In the genomic region with DNA sequence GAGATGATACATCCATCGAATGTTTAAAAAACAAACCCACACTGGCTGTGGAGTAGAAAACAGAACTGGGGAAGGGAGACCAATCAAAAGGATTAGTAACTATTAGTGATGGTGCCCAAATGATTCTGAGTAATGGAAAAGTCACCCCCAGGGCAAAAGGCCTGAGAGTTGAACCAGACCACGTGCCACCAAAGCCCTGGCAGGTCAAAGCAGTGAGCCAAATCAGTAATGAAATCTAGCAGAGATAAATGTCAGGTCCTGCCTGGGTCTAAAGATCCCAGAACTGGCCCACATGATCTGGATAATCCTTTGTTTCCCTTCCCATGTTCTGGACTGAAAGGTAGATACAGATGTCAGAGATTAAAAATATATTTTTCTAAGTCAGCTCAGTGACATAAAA, we compare ENCODE assay signal across 25 cellular contexts. TPM values are rescaled to one million over a fixed set of nuclear protein-coding genes. Genes with fewer than 3 reads are reported as not detected.
DNase-seq lines count a peak whose midpoint lies in the region; ATAC-seq and TF ChIP-seq lines count a peak whose summit lies in the region.
"Had no signal": no experiment of that assay in that cellular context is flagged by ENCODE, and none has a peak within 500 bp of the region (broad histone marks: within the 10 kb centered on the region; RNA-seq: fewer than 3 reads in every experiment).

No MANE protein-coding gene starts in this region.

- no peak overlapping the region for H3K4me3 Mint-ChIP-seq in activated T-cell treated with anti-CD3 and anti-CD28 coated beads, Interleukin-2, amount 50 U/mL, for 24 hours
- peak overlapping the region in 3 of 5 donors; percentile 4 to 45 (median 14) for H3K4me3 Mint-ChIP-seq in immature natural killer cell
- H3K4me3 Mint-ChIP-seq in stimulated activated naive CD8-positive, alpha-beta T cell treated with anti-CD3 and anti-CD28 coated beads, Interleukin-15, amount 100 ng/mL, for 72 hours, result peak overlapping the region; percentile 21 to 60
- H3K4me3 Mint-ChIP-seq: activated CD4-positive, alpha-beta memory T cell treated with anti-CD3 and anti-CD28 coated beads, Interleukin-2, amount 10 ng/mL, durations not matched to agents 7 days and 5 days; activated T-cell treated with anti-CD3 and anti-CD28 coated beads, Interleukin-2, amount 50 U/mL, for 4 hours; neural crest cell had no signal

- peaks cover 6% of the 10 kb centered on the region for H3K27me3 ChIP-seq in left ventricle myocardium inferior (ENCODE audit: low read depth)
- H3K27me3 ChIP-seq: cardiac muscle cell, esophagus squamous epithelium had no signal

- H3K9me3 Mint-ChIP-seq in activated T-cell treated with anti-CD3 and anti-CD28 coated beads, Interleukin-2, amount 50 U/mL, for 24 hours, result no peaks in the 10 kb centered on the region
- H3K9me3 Mint-ChIP-seq in immature natural killer cell, result no peaks in the 10 kb centered on the region
- H3K9me3 Mint-ChIP-seq in stimulated activated naive CD8-positive, alpha-beta T cell treated with anti-CD3 and anti-CD28 coated beads, Interleukin-15, amount 100 ng/mL, for 72 hours, result no peaks in the 10 kb centered on the region
- H3K9me3 Mint-ChIP-seq: activated CD4-positive, alpha-beta memory T cell treated with anti-CD3 and anti-CD28 coated beads, Interleukin-2, amount 10 ng/mL, durations not matched to agents 7 days and 5 days; activated T-cell treated with anti-CD3 and anti-CD28 coated beads, Interleukin-2, amount 50 U/mL, for 4 hours; neural crest cell had no signal

- ATAC-seq in stimulated activated naive CD8-positive, alpha-beta T cell treated with anti-CD3 and anti-CD28 coated beads, Interleukin-15, amount 100 ng/mL, for 72 hours, result no peak
- ATAC-seq in HG03520 (IDR thresholded peaks at IDR 0.05; ENCODE audit: unreplicated experiment), result no peak
- ATAC-seq: A549; activated CD4-positive, CD25-positive, alpha-beta regulatory T cell treated with anti-CD3 and anti-CD28 coated beads, Interleukin-2, amount 50 U/mL, for 24 hours; activated T-cell treated with anti-CD3 and anti-CD28 coated beads, Interleukin-2, amount 50 U/mL, for 4 hours; left ventricle myocardium superior had no signal

- no peak for TF ChIP-seq CTCF in left ventricle myocardium inferior (IDR thresholded peaks at IDR 0.05; ENCODE audit: borderline replicate concordance)

- in situ Hi-C loops in SK-MEL-5 (cut with HindIII; ENCODE audit: low pct_unique_long_range_greater_than_20kb, low sequenced_read_pairs), result no loop called here

- peaks cover 84% of the 10 kb centered on the region for H3K4me1 Mint-ChIP-seq in activated T-cell treated with anti-CD3 and anti-CD28 coated beads, Interleukin-2, amount 50 U/mL, for 24 hours (ENCODE audit: low read depth)
- peaks cover 92 to 99% of the 10 kb centered on the region in 2 donors for H3K4me1 Mint-ChIP-seq in immature natural killer cell
- H3K4me1 Mint-ChIP-seq in stimulated activated naive CD8-positive, alpha-beta T cell treated with anti-CD3 and anti-CD28 coated beads, Interleukin-15, amount 100 ng/mL, for 72 hours, result peaks cover 100% of the 10 kb centered on the region
- H3K4me1 Mint-ChIP-seq: neural crest cell had no signal

- no peaks in the 10 kb centered on the region for H3K27me3 Mint-ChIP-seq in activated T-cell treated with anti-CD3 and anti-CD28 coated beads, Interleukin-2, amount 50 U/mL, for 24 hours
- H3K27me3 Mint-ChIP-seq in immature natural killer cell (ENCODE audit: low read depth in 3 of 3), result peaks cover 5 to 8% (median 5%) of the 10 kb centered on the region in 3 donors
- H3K27me3 Mint-ChIP-seq in stimulated activated naive CD8-positive, alpha-beta T cell treated with anti-CD3 and anti-CD28 coated beads, Interleukin-15, amount 100 ng/mL, for 72 hours, result no peaks in the 10 kb centered on the region
- H3K27me3 Mint-ChIP-seq: activated CD4-positive, alpha-beta memory T cell treated with anti-CD3 and anti-CD28 coated beads, Interleukin-2, amount 10 ng/mL, durations not matched to agents 7 days and 5 days had no signal

- no peaks in the 10 kb centered on the region for H3K36me3 Mint-ChIP-seq in activated T-cell treated with anti-CD3 and anti-CD28 coated beads, Interleukin-2, amount 50 U/mL, for 24 hours (ENCODE audit: low read depth)
- H3K36me3 Mint-ChIP-seq in immature natural killer cell, result peaks cover 0 to 8% (median 0%) of the 10 kb centered on the region in 3 donors

- H3K27ac Mint-ChIP-seq in activated T-cell treated with anti-CD3 and anti-CD28 coated beads, Interleukin-2, amount 50 U/mL, for 24 hours, result peak overlapping the region; percentile 22
- peak overlapping the region; percentile 8 to 70 (median 39) for H3K27ac Mint-ChIP-seq in immature natural killer cell
- H3K27ac Mint-ChIP-seq in stimulated activated naive CD8-positive, alpha-beta T cell treated with anti-CD3 and anti-CD28 coated beads, Interleukin-15, amount 100 ng/mL, for 72 hours, result peak overlapping the region; percentile 24 to 26
- H3K27ac Mint-ChIP-seq: activated CD4-positive, alpha-beta memory T cell treated with anti-CD3 and anti-CD28 coated beads, Interleukin-2, amount 10 ng/mL, durations not matched to agents 7 days and 5 days had no signal

- no peak for DNase-seq in activated T-cell treated with anti-CD3 and anti-CD28 coated beads, Interleukin-2, amount 50 U/mL, for 24 hours
- no peak for DNase-seq in activated T-cell treated with anti-CD3 and anti-CD28 coated beads for 4 hours
- peak; percentile 27 for DNase-seq in SK-MEL-5 (ENCODE audit: low read depth, low spot score)
- no peak for DNase-seq in immature natural killer cell
- no peak for DNase-seq in stimulated activated naive CD8-positive, alpha-beta T cell treated with anti-CD3 and anti-CD28 coated beads, Interleukin-15, amount 100 ng/mL, for 72 hours
- no peak for DNase-seq in left ventricle myocardium inferior
- no peak for DNase-seq in stimulated activated CD4-positive, alpha-beta T cell treated with anti-CD3 and anti-CD28 coated beads, Interleukin-12 subunit alpha, Interleukin-12 subunit beta, amount 100 ng/mL, for 4 hours
- DNase-seq: activated CD4-positive, alpha-beta memory T cell treated with anti-CD3 and anti-CD28 coated beads, Interleukin-2, amount 10 ng/mL, durations not matched to agents 7 days and 5 days; activated naive CD4-positive, alpha-beta T cell treated with Interleukin-2 at 50 U/mL for 16 hours; activated T-cell treated with anti-CD3 and anti-CD28 coated beads, Interleukin-2, amount 50 U/mL, for 4 hours; aorta; cortex of kidney; esophagus squamous epithelium; hypothalamus; left ventricle myocardium superior; midbrain; NCI-H1417; NCI-H446 treated with DMSO at 0.1 percent for 48 hours had no signal

- intact Hi-C loops in left ventricle myocardium inferior (cut with micrococcal nuclease), result no loop called here

- no peak overlapping the region for H3K27ac ChIP-seq in left ventricle myocardium inferior (replicated peaks)
- H3K27ac ChIP-seq: cardiac muscle cell, esophagus squamous epithelium, prostate gland had no signal

- H3K4me3 ChIP-seq in left ventricle myocardium inferior, result no peak overlapping the region
- H3K4me3 ChIP-seq: A549, cardiac muscle cell, esophagus squamous epithelium, prostate gland had no signal

- H3K36me3 ChIP-seq in left ventricle myocardium inferior, result no peaks in the 10 kb centered on the region
- H3K36me3 ChIP-seq: cardiac muscle cell, esophagus squamous epithelium, prostate gland had no signal

- no peaks in the 10 kb centered on the region for H3K9me3 ChIP-seq in left ventricle myocardium inferior (replicated peaks)
- H3K9me3 ChIP-seq: A549, esophagus squamous epithelium, prostate gland had no signal

- H3K4me1 ChIP-seq in left ventricle myocardium inferior, result no peaks in the 10 kb centered on the region

RNA-seq across cellular contexts. Expression of a gene that starts 9.4 kb away (rescaled TPM):
- total RNA-seq in SK-MEL-5 (2014; rRNA removed; shearing (Covaris generic)), result 0.32 and 0.69 TPM in 2 replicates
- polyA plus RNA-seq in SK-MEL-5 (2015; cell fraction: cytosol; rRNA removed), result 0.42 and 0.46 TPM in 2 replicates
- 0.05 and 0.23 TPM in 2 replicates for polyA plus RNA-seq in SK-MEL-5 (2015; cell fraction: nucleus; rRNA removed)
- polyA plus RNA-seq in immature natural killer cell, result 10 to 100 TPM; 36.6 to 77.8 (median 47.1) TPM
- total RNA-seq in left ventricle myocardium inferior, result 3.8 TPM
- total RNA-seq: MCF 10A had no signal
